In genomic region chr21:29549614-29550013, GRCh38 we compare ENCODE assay signal across 38 cellular contexts.
"Had no signal": no experiment of that assay in that cellular context is flagged by ENCODE, and none has a peak within 500 bp of the region (broad histone marks: within the 10 kb centered on the region; RNA-seq: fewer than 3 reads in every experiment).

No MANE protein-coding gene starts in this region.

- H3K27ac ChIP-seq: adrenal gland, ascending aorta, body of pancreas, brain microvascular endothelial cell, breast epithelium, cardiac muscle cell had no signal

- H3K4me3 ChIP-seq: adrenal gland, ascending aorta, body of pancreas, breast epithelium, cardiac muscle cell had no signal

- H3K9me3 Mint-ChIP-seq: activated naive CD4-positive, alpha-beta T cell treated with anti-CD3 and anti-CD28 coated beads for 36 hours; activated naive CD4-positive, alpha-beta T cell treated with anti-CD3 and anti-CD28 coated beads, Interleukin-2, amount 10 ng/mL, durations not matched to agents 7 days and 5 days; activated naive CD4-positive, alpha-beta T cell treated with anti-CD3 and anti-CD28 coated beads, Interleukin-2, amount 50 U/mL, for 24 hours; activated naive CD4-positive, alpha-beta T cell treated with anti-CD3 and anti-CD28 coated beads, Interleukin-2, amount 50 U/mL, for 72 hours; activated naive CD8-positive, alpha-beta T cell treated with anti-CD3 and anti-CD28 coated beads for 36 hours; activated naive CD8-positive, alpha-beta T cell treated with anti-CD3 and anti-CD28 coated beads, Interleukin-2, amount 50 U/mL, for 24 hours; activated T-cell treated with anti-CD3 and anti-CD28 coated beads, Interleukin-2, amount 50 U/mL, for 24 hours; activated T-cell treated with anti-CD3 and anti-CD28 coated beads, Interleukin-2, amount 50 U/mL, for 4 hours; activated T-cell treated with anti-CD3 and anti-CD28 coated beads, Interleukin-2, amount 50 U/mL, for 72 hours; activated T-helper 1 cell treated with anti-CD3 and anti-CD28 coated beads, Interleukin-12 subunit alpha, Interleukin-12 subunit beta, Interleukin-2, Interleukin-4 antibody, amounts not matched to agents 30 ng/mL and 10 ng/mL and 1 ng/mL, durations not matched to agents 14 hours and 24 hours and 36 hours; activated T-helper 17 cell treated with anti-CD3 and anti-CD28 coated beads, Interleukin-2, amount 50 U/mL, for 72 hours; activated T-helper 2 cell treated with anti-CD3 and anti-CD28 coated beads, Interferon-gamma antibody, Interleukin-2, Interleukin-4, amounts not matched to agents 10 μg/mL and 5 μg/mL and 100 μg/mL, durations not matched to agents 14 hours and 24 hours and 36 hours; brain; central memory CD8-positive, alpha-beta T cell had no signal

- ATAC-seq: activated naive CD4-positive, alpha-beta T cell treated with anti-CD3 and anti-CD28 coated beads, Interleukin-2, amount 50 U/mL, for 72 hours; activated naive CD8-positive, alpha-beta T cell treated with anti-CD3 and anti-CD28 coated beads, Interleukin-2, amount 50 U/mL, for 24 hours; activated T-cell treated with anti-CD3 and anti-CD28 coated beads, Interleukin-2, amount 50 U/mL, for 4 hours; activated T-cell treated with anti-CD3 and anti-CD28 coated beads, Interleukin-2, amount 50 U/mL, for 72 hours; activated T-helper 17 cell treated with anti-CD3 and anti-CD28 coated beads, Interleukin-2, amount 50 U/mL, for 72 hours; body of pancreas had no signal

- H3K4me1 Mint-ChIP-seq: activated naive CD4-positive, alpha-beta T cell treated with anti-CD3 and anti-CD28 coated beads, Interleukin-2, amount 10 ng/mL, durations not matched to agents 7 days and 5 days; activated naive CD4-positive, alpha-beta T cell treated with anti-CD3 and anti-CD28 coated beads, Interleukin-2, amount 50 U/mL, for 24 hours; activated naive CD8-positive, alpha-beta T cell treated with anti-CD3 and anti-CD28 coated beads for 36 hours; activated naive CD8-positive, alpha-beta T cell treated with anti-CD3 and anti-CD28 coated beads, Interleukin-2, amount 10 ng/mL, durations not matched to agents 7 days and 5 days; activated naive CD8-positive, alpha-beta T cell treated with anti-CD3 and anti-CD28 coated beads, Interleukin-2, amount 50 U/mL, for 24 hours; activated T-helper 17 cell treated with anti-CD3 and anti-CD28 coated beads, Interleukin-2, amount 50 U/mL, for 72 hours; brain; central memory CD8-positive, alpha-beta T cell had no signal

- H3K4me3 Mint-ChIP-seq: activated naive CD4-positive, alpha-beta T cell treated with anti-CD3 and anti-CD28 coated beads for 36 hours; activated naive CD4-positive, alpha-beta T cell treated with anti-CD3 and anti-CD28 coated beads, Interleukin-2, amount 10 ng/mL, durations not matched to agents 7 days and 5 days; activated naive CD4-positive, alpha-beta T cell treated with anti-CD3 and anti-CD28 coated beads, Interleukin-2, amount 50 U/mL, for 24 hours; activated naive CD8-positive, alpha-beta T cell; activated naive CD8-positive, alpha-beta T cell treated with anti-CD3 and anti-CD28 coated beads for 36 hours; activated naive CD8-positive, alpha-beta T cell treated with anti-CD3 and anti-CD28 coated beads, Interleukin-2, amount 10 ng/mL, durations not matched to agents 7 days and 5 days; activated naive CD8-positive, alpha-beta T cell treated with anti-CD3 and anti-CD28 coated beads, Interleukin-2, amount 50 U/mL, for 24 hours; activated T-cell treated with anti-CD3 and anti-CD28 coated beads, Interleukin-2, amount 50 U/mL, for 24 hours; activated T-cell treated with anti-CD3 and anti-CD28 coated beads, Interleukin-2, amount 50 U/mL, for 4 hours; activated T-cell treated with anti-CD3 and anti-CD28 coated beads, Interleukin-2, amount 50 U/mL, for 72 hours; activated T-helper 1 cell treated with anti-CD3 and anti-CD28 coated beads, Interleukin-12 subunit alpha, Interleukin-12 subunit beta, Interleukin-2, Interleukin-4 antibody, amounts not matched to agents 30 ng/mL and 10 ng/mL and 1 ng/mL, durations not matched to agents 14 hours and 24 hours and 36 hours; activated T-helper 17 cell treated with anti-CD3 and anti-CD28 coated beads, Interleukin-2, amount 50 U/mL, for 72 hours; brain; central memory CD8-positive, alpha-beta T cell had no signal

- H3K27ac Mint-ChIP-seq: activated naive CD4-positive, alpha-beta T cell treated with anti-CD3 and anti-CD28 coated beads for 36 hours; activated naive CD4-positive, alpha-beta T cell treated with anti-CD3 and anti-CD28 coated beads, Interleukin-2, amount 10 ng/mL, durations not matched to agents 7 days and 5 days; activated naive CD4-positive, alpha-beta T cell treated with anti-CD3 and anti-CD28 coated beads, Interleukin-2, amount 50 U/mL, for 24 hours; activated naive CD4-positive, alpha-beta T cell treated with anti-CD3 and anti-CD28 coated beads, Interleukin-2, amount 50 U/mL, for 72 hours; activated naive CD8-positive, alpha-beta T cell; activated naive CD8-positive, alpha-beta T cell treated with anti-CD3 and anti-CD28 coated beads for 36 hours; activated naive CD8-positive, alpha-beta T cell treated with anti-CD3 and anti-CD28 coated beads, Interleukin-2, amount 10 ng/mL, durations not matched to agents 7 days and 5 days; activated naive CD8-positive, alpha-beta T cell treated with anti-CD3 and anti-CD28 coated beads, Interleukin-2, amount 50 U/mL, for 24 hours; activated T-cell treated with anti-CD3 and anti-CD28 coated beads, Interleukin-2, amount 50 U/mL, for 24 hours; activated T-cell treated with anti-CD3 and anti-CD28 coated beads, Interleukin-2, amount 50 U/mL, for 72 hours; activated T-helper 1 cell treated with anti-CD3 and anti-CD28 coated beads, Interleukin-12 subunit alpha, Interleukin-12 subunit beta, Interleukin-2, Interleukin-4 antibody, amounts not matched to agents 30 ng/mL and 10 ng/mL and 1 ng/mL, durations not matched to agents 14 hours and 24 hours and 36 hours; activated T-helper 17 cell treated with anti-CD3 and anti-CD28 coated beads, Interleukin-2, amount 50 U/mL, for 72 hours; activated T-helper 2 cell treated with anti-CD3 and anti-CD28 coated beads, Interferon-gamma antibody, Interleukin-2, Interleukin-4, amounts not matched to agents 10 μg/mL and 5 μg/mL and 100 μg/mL, durations not matched to agents 14 hours and 24 hours and 36 hours; brain had no signal

- H3K27me3 ChIP-seq: adrenal gland, ascending aorta, body of pancreas, brain microvascular endothelial cell, breast epithelium, cardiac muscle cell had no signal

- H3K27me3 Mint-ChIP-seq: activated naive CD4-positive, alpha-beta T cell treated with anti-CD3 and anti-CD28 coated beads, Interleukin-2, amount 10 ng/mL, durations not matched to agents 7 days and 5 days; activated naive CD4-positive, alpha-beta T cell treated with anti-CD3 and anti-CD28 coated beads, Interleukin-2, amount 50 U/mL, for 24 hours; activated naive CD8-positive, alpha-beta T cell; activated naive CD8-positive, alpha-beta T cell treated with anti-CD3 and anti-CD28 coated beads for 36 hours; activated naive CD8-positive, alpha-beta T cell treated with anti-CD3 and anti-CD28 coated beads, Interleukin-2, amount 10 ng/mL, durations not matched to agents 7 days and 5 days; activated naive CD8-positive, alpha-beta T cell treated with anti-CD3 and anti-CD28 coated beads, Interleukin-2, amount 50 U/mL, for 24 hours; activated T-cell treated with anti-CD3 and anti-CD28 coated beads, Interleukin-2, amount 50 U/mL, for 24 hours; activated T-helper 17 cell treated with anti-CD3 and anti-CD28 coated beads, Interleukin-2, amount 50 U/mL, for 72 hours; central memory CD8-positive, alpha-beta T cell had no signal

- H3K4me1 ChIP-seq: adrenal gland, ascending aorta, body of pancreas, breast epithelium had no signal

- H3K36me3 ChIP-seq: adrenal gland, ascending aorta, brain microvascular endothelial cell, breast epithelium, cardiac muscle cell had no signal

- DNase-seq: activated effector memory CD4-positive, alpha-beta T cell treated with anti-CD3 and anti-CD28 coated beads, Interleukin-2, amount 50 U/mL, for 16 hours; activated effector memory CD4-positive, alpha-beta T cell treated with Interleukin-2 at 50 U/mL for 16 hours; activated gamma-delta T cell; activated gamma-delta T cell treated with Interleukin-2 at 50 U/mL for 16 hours; activated naive CD4-positive, alpha-beta T cell; activated naive CD4-positive, alpha-beta T cell treated with anti-CD3 and anti-CD28 coated beads for 36 hours; activated naive CD4-positive, alpha-beta T cell treated with anti-CD3 and anti-CD28 coated beads, Interleukin-2, amount 10 ng/mL, durations not matched to agents 7 days and 5 days; activated naive CD4-positive, alpha-beta T cell treated with anti-CD3 and anti-CD28 coated beads, Interleukin-2, amount 50 U/mL, for 16 hours; activated naive CD4-positive, alpha-beta T cell treated with Interleukin-2 at 50 U/mL for 16 hours; activated naive CD8-positive, alpha-beta T cell treated with anti-CD3 and anti-CD28 coated beads for 36 hours; activated naive CD8-positive, alpha-beta T cell treated with anti-CD3 and anti-CD28 coated beads, Interleukin-2, amount 10 ng/mL, durations not matched to agents 7 days and 5 days; activated naive CD8-positive, alpha-beta T cell treated with anti-CD3 and anti-CD28 coated beads, Interleukin-2, amount 50 U/mL, for 24 hours; activated T-cell treated with anti-CD3 and anti-CD28 coated beads, Interleukin-2, amount 50 U/mL, for 1 hour; activated T-cell treated with anti-CD3 and anti-CD28 coated beads, Interleukin-2, amount 50 U/mL, for 24 hours; activated T-cell treated with anti-CD3 and anti-CD28 coated beads, Interleukin-2, amount 50 U/mL, for 4 hours; activated T-cell treated with anti-CD3 and anti-CD28 coated beads, Interleukin-2, amount 50 U/mL, for 48 hours; activated T-cell treated with anti-CD3 and anti-CD28 coated beads, Interleukin-2, amount 50 U/mL, for 72 hours; adrenal gland; amniotic stem cell; amygdala; anterior cingulate cortex; aorta; body of pancreas; brain microvascular endothelial cell; caudate nucleus; central memory CD4-positive, alpha-beta T cell; cerebellar nuclear complex had no signal

- H3K36me3 Mint-ChIP-seq: activated naive CD4-positive, alpha-beta T cell treated with anti-CD3 and anti-CD28 coated beads, Interleukin-2, amount 10 ng/mL, durations not matched to agents 7 days and 5 days; activated naive CD8-positive, alpha-beta T cell treated with anti-CD3 and anti-CD28 coated beads, Interleukin-2, amount 10 ng/mL, durations not matched to agents 7 days and 5 days; brain had no signal
